Comparison of ENCODE assay signal across 22 cellular contexts in the genomic region with DNA sequence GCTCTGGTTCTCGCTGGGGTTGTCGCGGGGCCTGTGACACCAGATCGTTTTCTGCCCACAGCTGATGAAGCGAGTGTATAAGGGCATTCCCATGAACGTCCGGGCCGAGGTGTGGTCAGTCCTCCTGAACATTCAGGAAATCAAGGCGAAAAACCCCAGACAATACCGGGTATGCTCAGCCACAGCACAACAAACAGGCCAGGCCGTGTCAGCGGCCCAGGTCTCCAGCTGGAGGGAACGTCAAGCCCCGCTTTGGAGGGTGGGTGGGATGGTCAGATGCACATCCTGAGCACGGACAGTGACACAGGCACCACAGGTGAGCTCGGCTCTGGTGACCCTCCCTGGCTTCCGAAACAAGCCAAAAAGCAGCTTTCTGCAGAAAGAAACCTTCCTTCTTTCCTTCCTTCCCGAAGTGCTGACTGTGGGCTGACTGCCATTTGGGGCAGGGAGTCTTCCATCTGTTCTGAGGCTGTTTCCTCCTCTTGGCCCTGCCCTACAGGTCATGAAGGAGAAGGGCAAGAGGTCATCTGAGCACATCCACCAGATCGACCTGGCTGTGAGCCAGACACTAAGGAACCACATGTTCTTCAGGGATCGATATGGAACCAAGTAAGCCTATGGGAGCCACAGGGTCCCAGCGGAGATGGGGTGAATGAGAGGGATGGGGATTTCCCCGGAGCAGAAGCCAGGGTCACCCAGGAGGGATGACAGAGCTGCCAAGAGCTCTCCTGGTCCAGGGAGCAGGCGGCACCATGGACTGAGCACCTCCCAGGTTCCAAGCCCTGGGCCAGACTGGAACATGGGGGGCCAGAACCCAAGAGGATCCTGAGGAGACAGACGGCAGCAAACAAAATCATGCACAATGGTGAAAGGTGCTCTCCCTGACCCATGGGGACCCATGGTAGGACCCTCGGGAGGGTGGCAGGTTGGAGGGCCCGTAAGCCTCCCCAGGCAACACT.
A peak's percentile ranks its signal among the peaks of the same experiment; 100 is the strongest.
DNase-seq lines count a peak whose midpoint lies in the region; ATAC-seq and TF ChIP-seq lines count a peak whose summit lies in the region.
"Had no signal": no experiment of that assay in that cellular context is flagged by ENCODE, and none has a peak within 500 bp of the region (broad histone marks: within the 10 kb centered on the region; RNA-seq: fewer than 3 reads in every experiment).

No MANE protein-coding gene starts in this region.

- no peaks in the 10 kb centered on the region for H3K4me1 ChIP-seq in lower lobe of right lung

- no peak for TF ChIP-seq CTCF in chondrocyte (IDR thresholded peaks at IDR 0.05)
- TF ChIP-seq CTCF in lower lobe of right lung (IDR thresholded peaks at IDR 0.05), result no peak

- H3K27me3 ChIP-seq in lower lobe of right lung (ENCODE audit: low read depth), result no peaks in the 10 kb centered on the region

- peak; percentile 34 for DNase-seq in activated CD8-positive, alpha-beta memory T cell treated with anti-CD3 and anti-CD28 coated beads, Interleukin-2, amount 50 U/mL, for 48 hours
- DNase-seq in activated CD8-positive, alpha-beta memory T cell treated with anti-CD3 and anti-CD28 coated beads, Interleukin-2, amount 50 U/mL, for 4 hours, result no peak
- DNase-seq in chondrocyte (ENCODE audit: low spot score), result peak; percentile 59
- peak; percentile 35 for DNase-seq in lower lobe of right lung
- peak; percentile 71 for DNase-seq in posterior vena cava (ENCODE audit: low spot score)
- DNase-seq: AML-193; C1 segment of cervical spinal cord; CD8-positive, alpha-beta T cell; DMS153; GOT3; KG1; NCI-H1105; NCI-H146; NCI-H2029; NCI-H2227 treated with DMSO at 0.1 percent for 48 hours; NCI-H510A; NCI-H748 treated with DMSO at 0.1 percent for 48 hours; SIG-M5 had no signal

- H3K9me3 Mint-ChIP-seq in chondrocyte (ENCODE audit: low read depth), result no peaks in the 10 kb centered on the region
- H3K9me3 Mint-ChIP-seq: CD8-positive, alpha-beta T cell had no signal

- H3K27ac Mint-ChIP-seq in chondrocyte (ENCODE audit: unreplicated experiment), result no peak overlapping the region
- H3K27ac Mint-ChIP-seq: CD8-positive, alpha-beta T cell had no signal

- no peak overlapping the region for H3K27ac ChIP-seq in lower lobe of right lung
- H3K27ac ChIP-seq: RWPE1 had no signal

- ATAC-seq in lower lobe of right lung (no peak), GM19035 (IDR thresholded peaks at IDR 0.05; ENCODE audit: unreplicated experiment) (no peak), HG02884 (IDR thresholded peaks at IDR 0.05; ENCODE audit: unreplicated experiment) (no peak), GM19328 (IDR thresholded peaks at IDR 0.05; ENCODE audit: unreplicated experiment) (no peak)
- ATAC-seq: CD8-positive, alpha-beta T cell had no signal

- H3K4me3 Mint-ChIP-seq in chondrocyte (ENCODE audit: unreplicated experiment), result no peak overlapping the region
- H3K4me3 Mint-ChIP-seq: CD8-positive, alpha-beta T cell had no signal

- H3K4me3 ChIP-seq in lower lobe of right lung, result no peak overlapping the region

- peaks cover under 1% of the 10 kb centered on the region for H3K27me3 Mint-ChIP-seq in chondrocyte (ENCODE audit: low read depth)

- intact Hi-C loops in lower lobe of right lung (cut with DNase I) (no loop called here), posterior vena cava (cut with DNase I) (no loop called here)

- H3K9me3 ChIP-seq in lower lobe of right lung, result no peaks in the 10 kb centered on the region

- H3K36me3 Mint-ChIP-seq in chondrocyte (ENCODE audit: low read depth), result no peaks in the 10 kb centered on the region
- H3K36me3 Mint-ChIP-seq: CD8-positive, alpha-beta T cell had no signal

- no peaks in the 10 kb centered on the region for H3K4me1 Mint-ChIP-seq in chondrocyte (ENCODE audit: low read depth)

- no peaks in the 10 kb centered on the region for H3K36me3 ChIP-seq in lower lobe of right lung
